Comparison of ENCODE assay signal across 1 cellular context in the genomic region with DNA sequence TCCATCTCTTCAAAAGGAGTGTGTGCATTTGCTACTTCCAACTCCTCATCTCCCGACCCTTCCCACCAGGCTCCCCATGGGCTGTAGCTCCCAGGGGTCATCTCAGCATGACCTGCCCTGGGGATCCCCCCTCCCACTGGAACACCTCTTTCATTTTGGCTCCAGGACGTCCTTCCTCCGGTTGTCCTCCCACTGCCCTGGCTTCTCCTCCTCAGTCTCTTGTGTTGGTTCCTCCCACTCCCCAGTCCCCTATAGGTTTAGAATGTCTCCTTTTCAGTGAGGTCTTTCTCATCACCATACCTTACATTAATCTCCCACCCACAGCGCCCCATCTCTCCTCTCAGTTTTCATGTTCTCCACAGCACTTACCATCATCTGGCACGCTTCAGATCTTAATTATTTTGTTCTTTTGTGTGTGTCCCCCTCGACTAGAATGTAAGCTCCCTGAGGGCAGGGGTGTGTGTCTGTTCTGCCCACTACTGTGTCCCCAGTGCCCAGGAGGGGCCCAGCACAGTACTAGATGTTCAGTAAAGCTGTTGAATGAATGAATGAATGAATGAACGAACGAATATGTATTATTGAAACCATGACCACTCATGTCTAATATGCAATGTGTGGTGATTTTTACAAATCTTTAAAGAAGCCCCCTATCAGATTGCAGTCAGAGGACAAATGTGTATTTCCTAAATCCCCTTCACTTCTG.
TF ChIP-seq lines count a peak whose summit lies in the region.

No MANE protein-coding gene starts in this region.

TF ChIP-seq in K562, 482 proteins besides CTCF, POLR2A, EP300 and RAD21 (continued from another document):
- TF ChIP-seq, protein P1, sequence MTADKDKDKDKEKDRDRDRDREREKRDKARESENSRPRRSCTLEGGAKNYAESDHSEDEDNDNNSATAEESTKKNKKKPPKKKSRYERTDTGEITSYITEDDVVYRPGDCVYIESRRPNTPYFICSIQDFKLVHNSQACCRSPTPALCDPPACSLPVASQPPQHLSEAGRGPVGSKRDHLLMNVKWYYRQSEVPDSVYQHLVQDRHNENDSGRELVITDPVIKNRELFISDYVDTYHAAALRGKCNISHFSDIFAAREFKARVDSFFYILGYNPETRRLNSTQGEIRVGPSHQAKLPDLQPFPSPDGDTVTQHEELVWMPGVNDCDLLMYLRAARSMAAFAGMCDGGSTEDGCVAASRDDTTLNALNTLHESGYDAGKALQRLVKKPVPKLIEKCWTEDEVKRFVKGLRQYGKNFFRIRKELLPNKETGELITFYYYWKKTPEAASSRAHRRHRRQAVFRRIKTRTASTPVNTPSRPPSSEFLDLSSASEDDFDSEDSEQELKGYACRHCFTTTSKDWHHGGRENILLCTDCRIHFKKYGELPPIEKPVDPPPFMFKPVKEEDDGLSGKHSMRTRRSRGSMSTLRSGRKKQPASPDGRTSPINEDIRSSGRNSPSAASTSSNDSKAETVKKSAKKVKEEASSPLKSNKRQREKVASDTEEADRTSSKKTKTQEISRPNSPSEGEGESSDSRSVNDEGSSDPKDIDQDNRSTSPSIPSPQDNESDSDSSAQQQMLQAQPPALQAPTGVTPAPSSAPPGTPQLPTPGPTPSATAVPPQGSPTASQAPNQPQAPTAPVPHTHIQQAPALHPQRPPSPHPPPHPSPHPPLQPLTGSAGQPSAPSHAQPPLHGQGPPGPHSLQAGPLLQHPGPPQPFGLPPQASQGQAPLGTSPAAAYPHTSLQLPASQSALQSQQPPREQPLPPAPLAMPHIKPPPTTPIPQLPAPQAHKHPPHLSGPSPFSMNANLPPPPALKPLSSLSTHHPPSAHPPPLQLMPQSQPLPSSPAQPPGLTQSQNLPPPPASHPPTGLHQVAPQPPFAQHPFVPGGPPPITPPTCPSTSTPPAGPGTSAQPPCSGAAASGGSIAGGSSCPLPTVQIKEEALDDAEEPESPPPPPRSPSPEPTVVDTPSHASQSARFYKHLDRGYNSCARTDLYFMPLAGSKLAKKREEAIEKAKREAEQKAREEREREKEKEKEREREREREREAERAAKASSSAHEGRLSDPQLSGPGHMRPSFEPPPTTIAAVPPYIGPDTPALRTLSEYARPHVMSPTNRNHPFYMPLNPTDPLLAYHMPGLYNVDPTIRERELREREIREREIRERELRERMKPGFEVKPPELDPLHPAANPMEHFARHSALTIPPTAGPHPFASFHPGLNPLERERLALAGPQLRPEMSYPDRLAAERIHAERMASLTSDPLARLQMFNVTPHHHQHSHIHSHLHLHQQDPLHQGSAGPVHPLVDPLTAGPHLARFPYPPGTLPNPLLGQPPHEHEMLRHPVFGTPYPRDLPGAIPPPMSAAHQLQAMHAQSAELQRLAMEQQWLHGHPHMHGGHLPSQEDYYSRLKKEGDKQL (CRISPR knock-in tag; IDR thresholded peaks at IDR 0.05; ENCODE audit: borderline replicate concordance): no peak
- TF ChIP-seq KAT2B (IDR thresholded peaks at IDR 0.05; ENCODE audit: low read depth, low read length) (no peak), U2AF1 (optimal IDR thresholded peaks at IDR 0.05; ENCODE audit: low read depth, low read length) (no peak), LCOR (CRISPR knock-in tag; IDR thresholded peaks at IDR 0.05) (no peak)
TF ChIP-seq in K562: peak in this region for 6.
